In genomic region chr1:117527566-117528102, GRCh38 we compare ENCODE assay signal across 18 cellular contexts.
A peak's percentile ranks its signal among the peaks of the same experiment; 100 is the strongest.
DNase-seq lines count a peak whose midpoint lies in the region; ATAC-seq and TF ChIP-seq lines count a peak whose summit lies in the region.
"Had no signal": no experiment of that assay in that cellular context is flagged by ENCODE, and none has a peak within 500 bp of the region (broad histone marks: within the 10 kb centered on the region; RNA-seq: fewer than 3 reads in every experiment).

No MANE protein-coding gene starts in this region.

- no peaks in the 10 kb centered on the region for H3K9me3 ChIP-seq in osteoblast (ENCODE audit: low read depth, low read length)
- no peaks in the 10 kb centered on the region for H3K9me3 ChIP-seq in esophagus muscularis mucosa
- H3K9me3 ChIP-seq in ascending aorta, result no peaks in the 10 kb centered on the region
- H3K9me3 ChIP-seq: testis had no signal

- TF ChIP-seq CTCF in osteoblast (IDR thresholded peaks at IDR 0.05; ENCODE audit: extremely low read depth, low read depth, low read length), result no peak
- TF ChIP-seq CTCF in esophagus muscularis mucosa (IDR thresholded peaks at IDR 0.05), result no peak
- TF ChIP-seq CTCF in ascending aorta (IDR thresholded peaks at IDR 0.05), result no peak
- TF ChIP-seq CTCF in GM10266 (IDR thresholded peaks at IDR 0.05; ENCODE audit: control insufficient read depth, insufficient read depth, low read depth, missing control alignments), result no peak

- H4K20me1 ChIP-seq in osteoblast (ENCODE audit: insufficient read depth, low read length), result no peaks in the 10 kb centered on the region

- no peak overlapping the region for H2AFZ ChIP-seq in osteoblast (ENCODE audit: low read length)

- DNase-seq in EH (ENCODE audit: low read depth) (peak; percentile 63), fibroblast of peridontal ligament (ENCODE audit: extremely low read depth) (peak; percentile 71), osteoblast (ENCODE audit: insufficient read length, low spot score, missing footprints) (peak; percentile 66), esophagus muscularis mucosa (ENCODE audit: extremely low spot score) (no peak), ascending aorta (ENCODE audit: low spot score in 2 of 2) (no peak), GM10266 (ENCODE audit: extremely low spot score) (no peak)
- DNase-seq: activated CD4-positive, alpha-beta T cell treated with anti-CD3 and anti-CD28 coated beads, Interleukin-2, amount 10 ng/mL, durations not matched to agents 24 days and 14 days; activated CD8-positive, alpha-beta memory T cell treated with anti-CD3 and anti-CD28 coated beads, Interleukin-2, amount 50 U/mL, for 48 hours; activated gamma-delta T cell treated with Interleukin-2 at 50 U/mL for 16 hours; AML-193; aorta; DMS79 treated with DMSO at 0.1 percent for 48 hours; foreskin melanocyte; MV-4-11; NCI-H187 treated with DMSO at 0.1 percent for 48 hours; NCI-H446; testis had no signal

- no peak overlapping the region for H3K4me2 ChIP-seq in osteoblast (ENCODE audit: insufficient read depth, low read length)

- H3K4me3 ChIP-seq in osteoblast (ENCODE audit: insufficient read depth, low read length) (no peak overlapping the region), esophagus muscularis mucosa (no peak overlapping the region), ascending aorta (no peak overlapping the region)
- H3K4me3 ChIP-seq: testis had no signal

- H3K27me3 ChIP-seq in osteoblast (ENCODE audit: insufficient read depth, low read length) (no peaks in the 10 kb centered on the region), esophagus muscularis mucosa (no peaks in the 10 kb centered on the region), ascending aorta (no peaks in the 10 kb centered on the region)
- H3K27me3 ChIP-seq: testis had no signal

- no peaks in the 10 kb centered on the region for H3K79me2 ChIP-seq in osteoblast (ENCODE audit: insufficient read depth, low read length)

- no peak for TF ChIP-seq POLR2A in esophagus muscularis mucosa (IDR thresholded peaks at IDR 0.05; ENCODE audit: low read depth)

- H3K27ac ChIP-seq in osteoblast (ENCODE audit: low read depth, low read length) (no peak overlapping the region), esophagus muscularis mucosa (replicated peaks in 1 of 4) (peak overlapping the region in 1 of 4 donors; percentile 20), ascending aorta (peak overlapping the region in 1 of 2 donors; percentile 22)
- H3K27ac ChIP-seq: testis had no signal

- ATAC-seq in SK-N-SH treated with all-trans-retinoic acid at 6 μM for 48 hours, result peak; percentile 65

- TF ChIP-seq EP300 in esophagus muscularis mucosa (IDR thresholded peaks at IDR 0.05), result no peak

- intact Hi-C loops in esophagus muscularis mucosa (cut with DNase I), result no loop called here
- intact Hi-C loops in ascending aorta (cut with DNase I), result no loop called here

- whole genome bisulfite sequencing in esophagus muscularis mucosa, result 47% methylated on average over 2 of the region's 2 CpGs

- H3K36me3 ChIP-seq in osteoblast (ENCODE audit: insufficient read depth, low read length) (no peaks in the 10 kb centered on the region), esophagus muscularis mucosa (peaks cover 0 to 8% (median 2%) of the 10 kb centered on the region in 4 donors), ascending aorta (no peaks in the 10 kb centered on the region)

- H3K4me1 ChIP-seq in osteoblast (ENCODE audit: insufficient read depth, low read length), result peaks cover 6% of the 10 kb centered on the region
- H3K4me1 ChIP-seq in esophagus muscularis mucosa, result peaks cover 0 to 14% (median 14%) of the 10 kb centered on the region in 4 donors
- peaks cover 0 to 6% of the 10 kb centered on the region in 2 donors for H3K4me1 ChIP-seq in ascending aorta
- H3K4me1 ChIP-seq: testis had no signal

TF ChIP-seq in SK-N-SH treated with all-trans-retinoic acid at 6 μM for 48 hours, 23 proteins besides CTCF, POLR2A, EP300 and RAD21:
- TF ChIP-seq PATZ1 (CRISPR knock-in tag; IDR thresholded peaks at IDR 0.05; ENCODE audit: borderline replicate concordance), result no peak

Comparison
In these comparisons a context has a peak if more than half of its experiments do, and no peak if none do; other contexts are left out.
1. DNase-seq: peak in EH (single experiment), fibroblast of peridontal ligament (single experiment) and osteoblast (single experiment); none in esophagus muscularis mucosa (single experiment), ascending aorta (0 of 2) and GM10266 (single experiment).